Comparison of ENCODE assay signal across 13 cellular contexts in genomic region chr12:7921181-7921580, GRCh38. TPM values are rescaled to one million over a fixed set of nuclear protein-coding genes. Genes with fewer than 3 reads are reported as not detected.
DNase-seq lines count a peak whose midpoint lies in the region; ATAC-seq, FAIRE-seq and TF ChIP-seq lines count a peak whose summit lies in the region.
"Not testable (repeated sequence)": the region's sequence is repeated elsewhere in the genome, so short reads cannot be mapped to it uniquely, and the experiment has no call there.
"Had no signal": no experiment of that assay in that cellular context is flagged by ENCODE, and none has a peak within 500 bp of the region (broad histone marks: within the 10 kb centered on the region; RNA-seq: fewer than 3 reads in every experiment).

No MANE protein-coding gene starts in this region.

- peaks cover 48% of the 10 kb centered on the region for H3K4me1 ChIP-seq in Caco-2
- H3K4me1 ChIP-seq in astrocyte (ENCODE audit: insufficient read depth, low read length): not testable (repeated sequence)

- not testable (repeated sequence) for H3K4me3 ChIP-seq in Caco-2 (ENCODE audit: low read depth, low read length); astrocyte (ENCODE audit: insufficient read depth, low read depth, low read length)

- CTCF ChIA-PET in Caco-2 (lab: Charles Lee): not testable (repeated sequence)

- not testable (repeated sequence) for H3K36me3 ChIP-seq in Caco-2 (ENCODE audit: control insufficient read depth, insufficient read depth, low read length)
- H3K36me3 ChIP-seq in astrocyte (ENCODE audit: insufficient read depth, low read length): peaks cover 26% of the 10 kb centered on the region

- H3K4me3 Mint-ChIP-seq in Caco-2 (ENCODE audit: unreplicated experiment) (peak overlapping the region; percentile 43), endothelial cell (ENCODE audit: unreplicated experiment) (peak overlapping the region; percentile 74), naive B cell (peak overlapping the region in 1 of 8 donors; percentile 33)
- not testable (repeated sequence) for H3K4me3 Mint-ChIP-seq in T-helper 1 cell treated with Interleukin-12 subunit alpha and Interleukin-12 subunit beta and Interleukin-4 antibody, amounts not matched to agents 30 μg/mL and 1 μg/mL, for 36 hours; activated T-cell treated with anti-CD3 and anti-CD28 coated beads, Interleukin-2, amount 50 U/mL, for 72 hours; astrocyte (ENCODE audit: unreplicated experiment)

- H3K27ac Mint-ChIP-seq in Caco-2 (ENCODE audit: unreplicated experiment) (peak overlapping the region; percentile 73), astrocyte (ENCODE audit: unreplicated experiment) (peak overlapping the region; percentile 53), naive B cell (peak overlapping the region in 4 of 6 donors; percentile 59 to 95 (median 78))
- H3K27ac Mint-ChIP-seq in T-helper 1 cell treated with Interleukin-12 subunit alpha and Interleukin-12 subunit beta and Interleukin-4 antibody, amounts not matched to agents 30 μg/mL and 1 μg/mL, for 36 hours: peak overlapping the region; percentile 59
- peak overlapping the region; percentile 87 for H3K27ac Mint-ChIP-seq in activated T-cell treated with anti-CD3 and anti-CD28 coated beads, Interleukin-2, amount 50 U/mL, for 72 hours
- not testable (repeated sequence) for H3K27ac Mint-ChIP-seq in endothelial cell (ENCODE audit: unreplicated experiment)

- not testable (repeated sequence) for H3K9ac ChIP-seq in astrocyte (ENCODE audit: low read length)

- H3K36me3 Mint-ChIP-seq in Caco-2 (ENCODE audit: insufficient read depth, unreplicated experiment) (peaks cover 84% of the 10 kb centered on the region), endothelial cell (ENCODE audit: low read depth, unreplicated experiment) (peaks cover 48% of the 10 kb centered on the region), naive B cell (peaks cover 28 to 40% of the 10 kb centered on the region in 2 donors)
- peaks cover 53% of the 10 kb centered on the region for H3K36me3 Mint-ChIP-seq in T-helper 1 cell treated with Interleukin-12 subunit alpha and Interleukin-12 subunit beta and Interleukin-4 antibody, amounts not matched to agents 30 μg/mL and 1 μg/mL, for 36 hours (ENCODE audit: low read depth)
- H3K36me3 Mint-ChIP-seq in activated T-cell treated with anti-CD3 and anti-CD28 coated beads, Interleukin-2, amount 50 U/mL, for 72 hours (ENCODE audit: insufficient read depth in 2 of 2): peaks cover 11 to 51% of the 10 kb centered on the region in 2 donors
- H3K36me3 Mint-ChIP-seq in astrocyte (ENCODE audit: low read depth, unreplicated experiment): not testable (repeated sequence)

- H3K9me3 Mint-ChIP-seq in Caco-2 (ENCODE audit: unreplicated experiment); T-helper 1 cell treated with Interleukin-12 subunit alpha and Interleukin-12 subunit beta and Interleukin-4 antibody, amounts not matched to agents 30 μg/mL and 1 μg/mL, for 36 hours; activated T-cell treated with anti-CD3 and anti-CD28 coated beads, Interleukin-2, amount 50 U/mL, for 72 hours; astrocyte (ENCODE audit: unreplicated experiment); endothelial cell (ENCODE audit: unreplicated experiment); naive B cell: not testable (repeated sequence)

- not testable (repeated sequence) for H3K79me2 ChIP-seq in astrocyte (ENCODE audit: insufficient read depth, low read length)

- H3K27ac ChIP-seq in astrocyte (ENCODE audit: low read depth, low read length): not testable (repeated sequence)

- H4K20me1 ChIP-seq in astrocyte (ENCODE audit: insufficient read depth, low read length): peaks cover 24% of the 10 kb centered on the region

- peak; percentile 30 to 33 for DNase-seq in Caco-2
- not testable (repeated sequence) for DNase-seq in activated T-cell treated with anti-CD3 and anti-CD28 coated beads, Interleukin-2, amount 50 U/mL, for 72 hours; astrocyte (ENCODE audit: low read depth); endothelial cell (ENCODE audit: low spot score); naive B cell; sciatic nerve (ENCODE audit: low spot score)

- H3K4me1 Mint-ChIP-seq in Caco-2 (ENCODE audit: low read depth, unreplicated experiment) (peaks cover 75% of the 10 kb centered on the region), endothelial cell (ENCODE audit: unreplicated experiment) (peaks cover 14% of the 10 kb centered on the region), naive B cell (peaks cover 6 to 30% (median 13%) of the 10 kb centered on the region in 3 donors)
- H3K4me1 Mint-ChIP-seq in T-helper 1 cell treated with Interleukin-12 subunit alpha and Interleukin-12 subunit beta and Interleukin-4 antibody, amounts not matched to agents 30 μg/mL and 1 μg/mL, for 36 hours (ENCODE audit: low read depth): peaks cover 33% of the 10 kb centered on the region
- peaks cover 58% of the 10 kb centered on the region for H3K4me1 Mint-ChIP-seq in activated T-cell treated with anti-CD3 and anti-CD28 coated beads, Interleukin-2, amount 50 U/mL, for 72 hours (ENCODE audit: low read depth)
- H3K4me1 Mint-ChIP-seq in astrocyte (ENCODE audit: low read depth, unreplicated experiment): not testable (repeated sequence)

- intact Hi-C loops in Caco-2 (cut with micrococcal nuclease; ENCODE audit: unreplicated experiment); sciatic nerve (cut with DNase I): not testable (repeated sequence)

- H2AFZ ChIP-seq in astrocyte (ENCODE audit: low read depth, low read length): not testable (repeated sequence)

- not testable (repeated sequence) for H3K4me2 ChIP-seq in astrocyte (ENCODE audit: low read length)

- not testable (repeated sequence) for FAIRE-seq in astrocyte (lab: Jason Lieb, UNC)

- TF ChIP-seq CTCF in Caco-2 (IDR thresholded peaks at IDR 0.05; ENCODE audit: insufficient read depth in 1 of 2, low read depth in 1 of 2, low read length in 1 of 2, severe bottlenecking in 1 of 2, unreplicated experiment in 1 of 2); astrocyte (IDR thresholded peaks at IDR 0.05; ENCODE audit: insufficient read depth, low read depth, low read length); endothelial cell (IDR thresholded peaks at IDR 0.05; ENCODE audit: unreplicated experiment): not testable (repeated sequence)

- POLR2A ChIA-PET in Caco-2 (lab: Charles Lee): interaction anchor here (0.6 kb wide), 1 partner anchor 75 kb away, joined by 4 read pairs; no protein-coding TSS in a partner anchor

- ATAC-seq in activated T-cell treated with anti-CD3 and anti-CD28 coated beads, Interleukin-2, amount 50 U/mL, for 72 hours (replicated peaks in 1 of 2): peak in 1 of 2 donors; percentile 10
- ATAC-seq in naive B cell (ENCODE audit: low read depth in 2 of 2) (peak; percentile 7 to 10), sciatic nerve (peak; percentile 11)

- BruUV-seq in Caco-2 (replicated peaks; lab: Mats Ljungman, UMichigan): not testable (repeated sequence)

- H3K27me3 ChIP-seq in Caco-2 (replicated peaks; ENCODE audit: control insufficient read depth, insufficient read depth, low read length); astrocyte (ENCODE audit: insufficient read depth, low read length): not testable (repeated sequence)

- H3K27me3 Mint-ChIP-seq in Caco-2 (ENCODE audit: insufficient read depth, unreplicated experiment); T-helper 1 cell treated with Interleukin-12 subunit alpha and Interleukin-12 subunit beta and Interleukin-4 antibody, amounts not matched to agents 30 μg/mL and 1 μg/mL, for 36 hours (ENCODE audit: low read depth); activated T-cell treated with anti-CD3 and anti-CD28 coated beads, Interleukin-2, amount 50 U/mL, for 72 hours (ENCODE audit: low read depth); astrocyte (ENCODE audit: low read depth, unreplicated experiment); endothelial cell (ENCODE audit: unreplicated experiment); naive B cell: not testable (repeated sequence)

- H3K9me3 ChIP-seq in Caco-2; astrocyte (ENCODE audit: insufficient read depth, low read depth, low read length): not testable (repeated sequence)

RNA-seq across cellular contexts. Expression of gene SLC2A3, which starts 14.8 kb away (rescaled TPM):
- total RNA-seq in Caco-2 (2022): 2,966 and 3,303 TPM in 2 replicates
- total RNA-seq in activated T-cell treated with anti-CD3 and anti-CD28 coated beads, Interleukin-2, amount 50 U/mL, for 72 hours: 100 to 1,000 TPM; 312 to 509 TPM
- total RNA-seq in astrocyte: 178 and 389 TPM in 2 replicates
- 562 TPM for total RNA-seq in endothelial cell (ENCODE audit: unreplicated experiment)
- 100 to 1,000 TPM in 5 of 6 donors, 10 to 100 TPM in 1; 86.8 to 234 (median 144) TPM for polyA plus RNA-seq in naive B cell (ENCODE audit: low read depth in 6 of 6)
- 431 TPM for total RNA-seq in sciatic nerve
- total RNA-seq: HT-29 had no signal

RNA-seq across cellular contexts. Expression of gene SLC2A14, which starts 48.5 kb away (rescaled TPM):
- total RNA-seq in Caco-2 (2022): 129 and 141 TPM in 2 replicates
- under 1 TPM in 1 of 2 donors, not detected in 1; 0.14 TPM for total RNA-seq in activated T-cell treated with anti-CD3 and anti-CD28 coated beads, Interleukin-2, amount 50 U/mL, for 72 hours
- 2.3 and 2.8 TPM in 2 replicates for total RNA-seq in astrocyte
- total RNA-seq in endothelial cell (ENCODE audit: unreplicated experiment): 0.64 TPM
- polyA plus RNA-seq in naive B cell (ENCODE audit: low read depth in 6 of 6): under 1 TPM in 1 of 6 donors, not detected in 5; 0.58 TPM
- 7.5 TPM for total RNA-seq in sciatic nerve
- total RNA-seq: Daoy, G401, HT-29, LHCN-M2, MCF 10A, SK-MEL-5 had no signal

Comparison
In these comparisons a context has a peak if more than half of its experiments do, and no peak if none do; other contexts are left out.
1. RNA of gene SLC2A14, which starts 48.5 kb away (total RNA-seq): 129 to 141 TPM in Caco-2; 7.5 TPM in sciatic nerve (single experiment), 2.3 to 2.8 TPM in astrocyte, 0.64 TPM in endothelial cell (single experiment) and 0.14 TPM in activated T-cell treated with anti-CD3 and anti-CD28 coated beads, Interleukin-2, amount 50 U/mL, for 72 hours; every median in the first group is over 10 times any median in the second.